ENCODE assay signal across 12 cellular contexts in the genomic region with DNA sequence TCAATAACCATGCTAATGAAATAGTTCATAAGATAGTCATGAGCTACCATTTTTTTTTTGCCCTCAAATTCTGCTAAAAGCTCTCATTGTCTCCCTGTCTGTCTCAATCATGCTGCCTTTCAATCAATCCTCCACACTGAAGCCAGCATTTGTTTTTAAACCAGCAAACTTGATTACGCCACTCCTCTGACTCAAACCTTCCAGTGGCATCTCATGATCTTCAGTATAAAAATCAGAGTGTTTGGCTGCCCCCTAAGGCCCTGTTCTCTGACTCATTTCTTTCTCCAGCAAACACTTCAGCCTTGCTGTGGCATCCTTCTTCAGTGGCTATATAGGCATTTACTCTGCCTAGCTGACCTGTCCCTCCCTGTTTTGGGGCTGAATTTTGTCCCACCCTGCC. TPM values are rescaled to one million over a fixed set of nuclear protein-coding genes. Genes with fewer than 3 reads are reported as not detected.
DNase-seq lines count a peak whose midpoint lies in the region; ATAC-seq and TF ChIP-seq lines count a peak whose summit lies in the region.
"Had no signal": no experiment of that assay in that cellular context is flagged by ENCODE, and none has a peak within 500 bp of the region (broad histone marks: within the 10 kb centered on the region; RNA-seq: fewer than 3 reads in every experiment).

No MANE protein-coding gene starts in this region.

- H3K4me3 ChIP-seq in ACC112 (ENCODE audit: low read depth, low read length) (no peak overlapping the region), hepatocyte (no peak overlapping the region), vagina (no peak overlapping the region)
- H3K4me3 ChIP-seq: skin epidermis had no signal

- no peak for TF ChIP-seq POLR2A in vagina (IDR thresholded peaks at IDR 0.05)

- 71% methylated on average over 1 of the region's 1 CpG for WGBS in hepatocyte (ENCODE audit: low lambda C conversion rate, missing lambda C conversion rate)

- H3K4me1 Mint-ChIP-seq in activated T-cell treated with anti-CD3 and anti-CD28 coated beads, Interleukin-2, amount 50 U/mL, for 72 hours (ENCODE audit: low read depth), result peaks cover 14% of the 10 kb centered on the region
- peaks cover 2 to 7% of the 10 kb centered on the region in 2 donors for H3K4me1 Mint-ChIP-seq in effector memory CD8-positive, alpha-beta T cell (ENCODE audit: low read depth in 2 of 2)

- no peaks in the 10 kb centered on the region for H3K9me2 ChIP-seq in hepatocyte (replicated peaks; ENCODE audit: insufficient read depth)

- peak overlapping the region in 1 of 2 donors; percentile 13 for H3K4me3 Mint-ChIP-seq in activated T-cell treated with anti-CD3 and anti-CD28 coated beads, Interleukin-2, amount 50 U/mL, for 72 hours
- no peak overlapping the region for H3K4me3 Mint-ChIP-seq in effector memory CD8-positive, alpha-beta T cell
- H3K4me3 Mint-ChIP-seq: type B pancreatic cell had no signal

- no peaks in the 10 kb centered on the region for H3K27me3 Mint-ChIP-seq in activated T-cell treated with anti-CD3 and anti-CD28 coated beads, Interleukin-2, amount 50 U/mL, for 72 hours (ENCODE audit: low read depth)
- H3K27me3 Mint-ChIP-seq in effector memory CD8-positive, alpha-beta T cell, result no peaks in the 10 kb centered on the region

- TF ChIP-seq CTCF in hepatocyte (IDR thresholded peaks at IDR 0.05; ENCODE audit: poor library complexity) (no peak), vagina (IDR thresholded peaks at IDR 0.05) (no peak)

- H3K4me1 ChIP-seq in ACC112 (ENCODE audit: control insufficient read depth, insufficient read depth, low read length, unreplicated experiment), result peaks cover 23% of the 10 kb centered on the region
- H3K4me1 ChIP-seq in hepatocyte (ENCODE audit: insufficient read depth), result no peaks in the 10 kb centered on the region
- H3K4me1 ChIP-seq in vagina, result peaks cover 4% of the 10 kb centered on the region

- peak overlapping the region; percentile 65 for H3K27ac ChIP-seq in ACC112 (ENCODE audit: low read depth, low read length)
- H3K27ac ChIP-seq in hepatocyte, result no peak overlapping the region
- no peak overlapping the region for H3K27ac ChIP-seq in vagina

- H2AFZ ChIP-seq in ACC112 (ENCODE audit: low read length, unreplicated experiment), result no peak overlapping the region
- H2AFZ ChIP-seq in hepatocyte, result no peak overlapping the region

- no peaks in the 10 kb centered on the region for H3K27me3 ChIP-seq in ACC112 (ENCODE audit: insufficient read depth, low read length)
- H3K27me3 ChIP-seq in hepatocyte, result no peaks in the 10 kb centered on the region
- H3K27me3 ChIP-seq in vagina, result no peaks in the 10 kb centered on the region

- H3K36me3 Mint-ChIP-seq in activated T-cell treated with anti-CD3 and anti-CD28 coated beads, Interleukin-2, amount 50 U/mL, for 72 hours (ENCODE audit: insufficient read depth in 2 of 2), result peaks cover under 1 to 2% of the 10 kb centered on the region in 2 donors
- no peaks in the 10 kb centered on the region for H3K36me3 Mint-ChIP-seq in effector memory CD8-positive, alpha-beta T cell (ENCODE audit: insufficient read depth)
- H3K36me3 Mint-ChIP-seq: type B pancreatic cell had no signal

- no peaks in the 10 kb centered on the region for H4K20me1 ChIP-seq in hepatocyte (ENCODE audit: insufficient read depth, poor library complexity, severe bottlenecking)

- H3K79me2 ChIP-seq in ACC112 (ENCODE audit: control insufficient read depth, insufficient read depth, low read length, unreplicated experiment) (no peaks in the 10 kb centered on the region), hepatocyte (no peaks in the 10 kb centered on the region)

- H3K4me2 ChIP-seq in hepatocyte, result no peak overlapping the region

- H3K36me3 ChIP-seq in ACC112 (ENCODE audit: insufficient read depth, low read length), result no peaks in the 10 kb centered on the region
- H3K36me3 ChIP-seq in hepatocyte (replicated peaks; ENCODE audit: insufficient read depth, low read depth), result no peaks in the 10 kb centered on the region
- H3K36me3 ChIP-seq in vagina, result no peaks in the 10 kb centered on the region

- H3K9me3 Mint-ChIP-seq in activated T-cell treated with anti-CD3 and anti-CD28 coated beads, Interleukin-2, amount 50 U/mL, for 72 hours, result peaks cover 0 to 4% of the 10 kb centered on the region in 2 donors
- H3K9me3 Mint-ChIP-seq in effector memory CD8-positive, alpha-beta T cell, result peaks cover 0 to 2% of the 10 kb centered on the region in 2 donors
- H3K9me3 Mint-ChIP-seq: type B pancreatic cell had no signal

- peak overlapping the region; percentile 86 for H3K27ac Mint-ChIP-seq in activated T-cell treated with anti-CD3 and anti-CD28 coated beads, Interleukin-2, amount 50 U/mL, for 72 hours
- H3K27ac Mint-ChIP-seq in effector memory CD8-positive, alpha-beta T cell, result no peak overlapping the region
- H3K27ac Mint-ChIP-seq: type B pancreatic cell had no signal

- ATAC-seq in activated T-cell treated with anti-CD3 and anti-CD28 coated beads, Interleukin-2, amount 50 U/mL, for 72 hours (replicated peaks in 1 of 2), result peak; percentile 95 to 98
- no peak for ATAC-seq in effector memory CD8-positive, alpha-beta T cell (replicated peaks)

- intact Hi-C loops in vagina (cut with DNase I), result no loop called here

- DNase-seq in GOT3 (lab: John Stamatoyannopoulos, UW) (peak; percentile 57), hepatocyte (ENCODE audit: low spot score) (peak; percentile 30), vagina (ENCODE audit: extremely low spot score in 2 of 2) (no peak), SHP77 (lab: John Stamatoyannopoulos, UW) (no peak)
- peak; percentile 46 to 56 for DNase-seq in activated T-cell treated with anti-CD3 and anti-CD28 coated beads, Interleukin-2, amount 50 U/mL, for 72 hours
- DNase-seq in effector memory CD8-positive, alpha-beta T cell, result no peak
- no peak for DNase-seq in activated CD4-positive, CD25-positive, alpha-beta regulatory T cell treated with anti-CD3 and anti-CD28 coated beads, Interleukin-2, amount 50 U/mL, for 72 hours
- DNase-seq: DND-41, Kasumi-1 had no signal

- no peaks in the 10 kb centered on the region for H3K9me3 ChIP-seq in hepatocyte (ENCODE audit: low read depth)
- no peaks in the 10 kb centered on the region for H3K9me3 ChIP-seq in vagina

RNA-seq across cellular contexts. Expression of a gene that starts 36.0 kb away (rescaled TPM):
- 1 to 10 TPM; 1.2 to 7.2 TPM for total RNA-seq in activated T-cell treated with anti-CD3 and anti-CD28 coated beads, Interleukin-2, amount 50 U/mL, for 72 hours
- total RNA-seq in hepatocyte, result not detected in 2 replicates
- polyA plus RNA-seq in hepatocyte, result 0.39 TPM in 1 of 2 replicates, not detected in the other
- 0.49 TPM for total RNA-seq in vagina

Comparison
In these comparisons a context has a peak if more than half of its experiments do, and no peak if none do; other contexts are left out.
1. DNase-seq: peak in GOT3 (single experiment), activated T-cell treated with anti-CD3 and anti-CD28 coated beads, Interleukin-2, amount 50 U/mL, for 72 hours (2 of 2) and hepatocyte (single experiment); none in vagina (0 of 2), SHP77 (0 of 2), effector memory CD8-positive, alpha-beta T cell (0 of 3) and activated CD4-positive, CD25-positive, alpha-beta regulatory T cell treated with anti-CD3 and anti-CD28 coated beads, Interleukin-2, amount 50 U/mL, for 72 hours (single experiment).